ENCODE assay signal across 1 cellular context in the genomic region with DNA sequence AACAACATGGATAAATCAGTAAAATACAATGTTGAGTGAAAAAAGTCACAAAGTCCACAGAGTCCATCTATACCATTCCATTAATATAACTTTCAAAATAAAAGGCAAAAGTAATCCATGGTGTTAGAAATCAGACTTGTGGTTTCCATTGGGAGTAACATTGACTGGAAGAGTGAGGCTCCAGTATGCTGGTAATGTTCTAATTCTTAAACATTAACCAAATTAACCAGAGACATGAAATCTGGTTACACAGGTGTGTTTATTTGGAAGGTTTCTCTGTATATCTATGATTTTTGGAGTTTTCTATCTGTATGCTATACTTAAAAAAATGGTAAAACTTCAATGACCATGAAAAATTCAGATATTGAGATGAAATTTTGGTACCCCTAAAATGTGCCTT.
TF ChIP-seq lines count a peak whose summit lies in the region.

No MANE protein-coding gene starts in this region.

TF ChIP-seq in SK-N-SH, 30 proteins besides CTCF, POLR2A, EP300 and RAD21 (continued from another document):
- TF ChIP-seq, protein P1, sequence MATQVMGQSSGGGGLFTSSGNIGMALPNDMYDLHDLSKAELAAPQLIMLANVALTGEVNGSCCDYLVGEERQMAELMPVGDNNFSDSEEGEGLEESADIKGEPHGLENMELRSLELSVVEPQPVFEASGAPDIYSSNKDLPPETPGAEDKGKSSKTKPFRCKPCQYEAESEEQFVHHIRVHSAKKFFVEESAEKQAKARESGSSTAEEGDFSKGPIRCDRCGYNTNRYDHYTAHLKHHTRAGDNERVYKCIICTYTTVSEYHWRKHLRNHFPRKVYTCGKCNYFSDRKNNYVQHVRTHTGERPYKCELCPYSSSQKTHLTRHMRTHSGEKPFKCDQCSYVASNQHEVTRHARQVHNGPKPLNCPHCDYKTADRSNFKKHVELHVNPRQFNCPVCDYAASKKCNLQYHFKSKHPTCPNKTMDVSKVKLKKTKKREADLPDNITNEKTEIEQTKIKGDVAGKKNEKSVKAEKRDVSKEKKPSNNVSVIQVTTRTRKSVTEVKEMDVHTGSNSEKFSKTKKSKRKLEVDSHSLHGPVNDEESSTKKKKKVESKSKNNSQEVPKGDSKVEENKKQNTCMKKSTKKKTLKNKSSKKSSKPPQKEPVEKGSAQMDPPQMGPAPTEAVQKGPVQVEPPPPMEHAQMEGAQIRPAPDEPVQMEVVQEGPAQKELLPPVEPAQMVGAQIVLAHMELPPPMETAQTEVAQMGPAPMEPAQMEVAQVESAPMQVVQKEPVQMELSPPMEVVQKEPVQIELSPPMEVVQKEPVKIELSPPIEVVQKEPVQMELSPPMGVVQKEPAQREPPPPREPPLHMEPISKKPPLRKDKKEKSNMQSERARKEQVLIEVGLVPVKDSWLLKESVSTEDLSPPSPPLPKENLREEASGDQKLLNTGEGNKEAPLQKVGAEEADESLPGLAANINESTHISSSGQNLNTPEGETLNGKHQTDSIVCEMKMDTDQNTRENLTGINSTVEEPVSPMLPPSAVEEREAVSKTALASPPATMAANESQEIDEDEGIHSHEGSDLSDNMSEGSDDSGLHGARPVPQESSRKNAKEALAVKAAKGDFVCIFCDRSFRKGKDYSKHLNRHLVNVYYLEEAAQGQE (IDR thresholded peaks at IDR 0.05; ENCODE audit: low read depth, low read length): no peak
- TF ChIP-seq CHD2 (IDR thresholded peaks at IDR 0.05; ENCODE audit: low read length, partially characterized antibody): no peak
- TF ChIP-seq YY1 (IDR thresholded peaks at IDR 0.05; ENCODE audit: low read depth): no peak
- TF ChIP-seq RXRA (IDR thresholded peaks at IDR 0.05; ENCODE audit: borderline replicate concordance, low read depth): no peak
- no peak for TF ChIP-seq MXI1 (IDR thresholded peaks at IDR 0.05; ENCODE audit: low read depth, low read length)
- TF ChIP-seq, protein P2, sequence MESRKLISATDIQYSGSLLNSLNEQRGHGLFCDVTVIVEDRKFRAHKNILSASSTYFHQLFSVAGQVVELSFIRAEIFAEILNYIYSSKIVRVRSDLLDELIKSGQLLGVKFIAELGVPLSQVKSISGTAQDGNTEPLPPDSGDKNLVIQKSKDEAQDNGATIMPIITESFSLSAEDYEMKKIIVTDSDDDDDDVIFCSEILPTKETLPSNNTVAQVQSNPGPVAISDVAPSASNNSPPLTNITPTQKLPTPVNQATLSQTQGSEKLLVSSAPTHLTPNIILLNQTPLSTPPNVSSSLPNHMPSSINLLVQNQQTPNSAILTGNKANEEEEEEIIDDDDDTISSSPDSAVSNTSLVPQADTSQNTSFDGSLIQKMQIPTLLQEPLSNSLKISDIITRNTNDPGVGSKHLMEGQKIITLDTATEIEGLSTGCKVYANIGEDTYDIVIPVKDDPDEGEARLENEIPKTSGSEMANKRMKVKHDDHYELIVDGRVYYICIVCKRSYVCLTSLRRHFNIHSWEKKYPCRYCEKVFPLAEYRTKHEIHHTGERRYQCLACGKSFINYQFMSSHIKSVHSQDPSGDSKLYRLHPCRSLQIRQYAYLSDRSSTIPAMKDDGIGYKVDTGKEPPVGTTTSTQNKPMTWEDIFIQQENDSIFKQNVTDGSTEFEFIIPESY (IDR thresholded peaks at IDR 0.05; ENCODE audit: borderline replicate concordance, low read depth): no peak
